ENCODE assay signal across 1 cellular context in the genomic region with DNA sequence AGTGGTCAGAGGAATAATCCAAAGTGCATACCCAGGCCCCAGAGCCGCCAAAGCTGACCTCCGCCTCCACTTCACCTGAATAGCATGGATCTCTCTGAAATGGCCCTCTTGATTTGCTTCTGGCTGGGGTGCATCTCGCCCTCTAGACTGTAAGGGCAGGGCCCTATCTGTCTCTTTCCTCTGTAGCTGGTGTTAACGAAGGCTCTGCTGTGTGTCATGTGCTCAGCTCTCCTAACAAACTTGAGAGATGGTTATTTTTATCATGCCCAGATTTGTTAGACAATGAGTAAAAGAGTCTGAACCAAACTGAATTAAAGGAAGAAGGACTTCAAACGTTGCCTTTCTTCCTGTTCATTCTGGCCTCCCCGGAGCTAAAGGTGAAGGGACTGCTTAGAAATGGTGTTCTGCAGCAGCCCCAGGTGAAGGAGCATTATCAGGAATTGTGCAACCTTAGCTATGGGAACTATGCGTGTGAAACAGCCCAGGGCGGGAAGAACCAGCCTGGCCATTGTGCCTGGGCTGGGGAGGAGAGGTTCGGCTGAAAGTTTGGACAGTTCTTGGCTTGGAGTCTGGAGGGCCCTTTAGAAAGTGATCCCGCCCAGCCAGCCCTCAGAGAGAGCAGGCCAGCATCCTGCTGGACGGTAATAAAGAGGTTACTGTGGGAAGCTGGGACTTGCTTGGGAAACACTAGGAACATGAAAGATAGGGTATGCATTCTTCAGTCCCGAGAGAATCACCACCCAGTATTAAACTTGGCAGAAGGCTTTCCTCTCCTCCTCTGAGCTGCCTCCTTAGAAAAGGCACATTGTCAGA.
TF ChIP-seq lines count a peak whose summit lies in the region.

No MANE protein-coding gene starts in this region.

TF ChIP-seq in HEK293T, 16 proteins besides CTCF, POLR2A, EP300 and RAD21 (continued from another document):
- TF ChIP-seq, protein P1, sequence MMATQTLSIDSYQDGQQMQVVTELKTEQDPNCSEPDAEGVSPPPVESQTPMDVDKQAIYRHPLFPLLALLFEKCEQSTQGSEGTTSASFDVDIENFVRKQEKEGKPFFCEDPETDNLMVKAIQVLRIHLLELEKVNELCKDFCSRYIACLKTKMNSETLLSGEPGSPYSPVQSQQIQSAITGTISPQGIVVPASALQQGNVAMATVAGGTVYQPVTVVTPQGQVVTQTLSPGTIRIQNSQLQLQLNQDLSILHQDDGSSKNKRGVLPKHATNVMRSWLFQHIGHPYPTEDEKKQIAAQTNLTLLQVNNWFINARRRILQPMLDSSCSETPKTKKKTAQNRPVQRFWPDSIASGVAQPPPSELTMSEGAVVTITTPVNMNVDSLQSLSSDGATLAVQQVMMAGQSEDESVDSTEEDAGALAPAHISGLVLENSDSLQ (IDR thresholded peaks at IDR 0.05), result no peak
- TF ChIP-seq HDGF (IDR thresholded peaks at IDR 0.05; ENCODE audit: borderline replicate concordance), result no peak
